ENCODE assay signal across 17 cellular contexts in genomic region chr3:125695688-125696087, GRCh38.
"Had no signal": no experiment of that assay in that cellular context is flagged by ENCODE, and none has a peak within 500 bp of the region (broad histone marks: within the 10 kb centered on the region; RNA-seq: fewer than 3 reads in every experiment).

No MANE protein-coding gene starts in this region.

- H3K36me3 ChIP-seq: esophagus muscularis mucosa, gastroesophageal sphincter, heart left ventricle, left lung, lower lobe of right lung had no signal

- H3K9me3 ChIP-seq: esophagus muscularis mucosa, gastroesophageal sphincter, heart left ventricle, left lung, lower lobe of right lung, mucosa of descending colon had no signal

- H3K4me1 ChIP-seq: esophagus muscularis mucosa, foreskin keratinocyte, gastroesophageal sphincter, heart left ventricle, left lung, lower lobe of right lung had no signal

- H3K27ac ChIP-seq: coronary artery, esophagus muscularis mucosa, foreskin keratinocyte, gastroesophageal sphincter, heart left ventricle, left lung, lower lobe of right lung had no signal

- ATAC-seq: foreskin keratinocyte, gastroesophageal sphincter, heart left ventricle, left cardiac atrium, left lung, left ventricle myocardium superior, lower lobe of right lung, mucosa of descending colon had no signal

- H3K4me3 ChIP-seq: coronary artery, dorsolateral prefrontal cortex, esophagus muscularis mucosa, gastroesophageal sphincter, heart left ventricle, left lung, lower lobe of right lung, mucosa of descending colon had no signal

- DNase-seq: dermis blood vessel endothelial cell; dorsolateral prefrontal cortex; effector CD4-positive, alpha-beta T cell; effector memory CD4-positive, alpha-beta T cell; foreskin keratinocyte; heart left ventricle; hippocampal formation; left cardiac atrium; left lung; left ventricle myocardium superior; lower lobe of right lung; mesenchymal stem cell; mucosa of descending colon; naive B cell had no signal

- H3K27me3 ChIP-seq: dorsolateral prefrontal cortex, foreskin keratinocyte, gastroesophageal sphincter, heart left ventricle, left lung had no signal
